Comparison of ENCODE assay signal across 8 cellular contexts in the genomic region with DNA sequence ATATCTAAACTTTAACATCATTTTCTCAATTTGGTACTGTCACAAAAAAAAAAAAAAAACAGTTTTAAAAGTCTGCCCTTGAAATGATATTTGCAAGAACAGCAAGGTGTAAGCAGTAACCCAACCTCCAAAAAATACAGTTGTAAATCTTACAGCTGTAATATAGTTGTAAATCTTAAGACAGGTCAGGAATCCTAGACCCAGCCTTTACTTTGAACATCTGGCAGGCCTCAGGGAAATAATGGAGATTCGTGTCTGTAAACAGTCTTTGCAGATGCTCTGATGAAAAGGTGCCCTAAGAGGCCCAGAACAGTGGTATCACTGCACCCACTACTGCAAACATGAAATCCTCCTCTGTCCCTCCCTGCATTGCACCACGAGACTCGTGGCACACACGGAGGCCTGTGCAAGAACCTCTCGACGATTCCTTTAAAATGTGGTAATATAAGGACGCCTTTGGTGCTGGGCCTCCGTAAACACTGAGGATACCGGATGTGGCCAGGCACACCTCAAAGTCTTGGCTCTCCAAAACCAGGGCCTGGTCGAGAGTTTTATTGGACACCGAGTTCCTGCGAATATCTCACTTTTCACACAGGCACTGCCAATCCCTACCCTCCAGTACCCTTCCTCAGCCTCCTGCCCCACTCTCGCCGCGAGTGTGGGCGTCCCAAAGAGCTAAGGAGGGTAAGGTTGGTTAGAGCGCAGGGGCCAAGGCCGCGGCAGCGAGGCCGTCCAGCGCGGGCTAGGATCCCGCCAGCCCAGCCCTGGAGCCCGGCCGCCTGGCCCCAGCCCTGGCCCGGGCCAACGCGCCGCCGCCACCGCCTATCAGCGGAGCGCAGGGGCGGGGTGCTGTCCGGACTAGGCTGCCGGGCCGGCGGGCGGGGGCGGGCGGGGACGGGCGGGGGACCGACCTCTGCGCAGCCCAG. TPM values are rescaled to one million over a fixed set of nuclear protein-coding genes. Genes with fewer than 3 reads are reported as not detected.
DNase-seq lines count a peak whose midpoint lies in the region; ATAC-seq and TF ChIP-seq lines count a peak whose summit lies in the region.

No MANE protein-coding gene starts in this region.

- TF ChIP-seq RAD21 in SK-N-SH (IDR thresholded peaks at IDR 0.05; ENCODE audit: low read length) = no peak

- no peak for TF ChIP-seq EP300 in SK-N-SH (IDR thresholded peaks at IDR 0.05; ENCODE audit: borderline replicate concordance in 1 of 2, low read depth in 1 of 2, low read length in 1 of 2)

- ATAC-seq in GM21447 (IDR thresholded peaks at IDR 0.05; ENCODE audit: unreplicated experiment) = peak; percentile 67

- POLR2A ChIA-PET in SK-N-SH (lab: Yijun Ruan, JAX) = interaction anchor here (1.0 to 2.8 kb wide), 4 partner anchors 22 to 192 kb away, joined by 3 to 52 read pairs (median 6); no protein-coding TSS in a partner anchor

- H3F3A ChIP-seq in SK-N-SH (replicated peaks; ENCODE audit: insufficient read depth) = peaks cover 24% of the 10 kb centered on the region

- H3K4me2 ChIP-seq in SK-N-SH = peak overlapping the region; percentile 66

- H3K36me3 ChIP-seq in ES-I3 (ENCODE audit: insufficient read depth, low read length) (peaks cover 2% of the 10 kb centered on the region; the same call in 1 of the 2 replicates), HUES48 (ENCODE audit: control insufficient read depth, insufficient read depth, low read length) (no peaks in the 10 kb centered on the region), SK-N-SH (replicated peaks in 1 of 2; ENCODE audit: control insufficient read depth in 1 of 2, insufficient read depth in 2 of 2, low read length in 1 of 2) (peaks cover 5 to 20% of the 10 kb centered on the region in 2 experiments), right atrium auricular region (no peaks in the 10 kb centered on the region)

- H3K27me3 ChIP-seq in HUES48 (ENCODE audit: control insufficient read depth, insufficient read depth, low read length) (no peaks in the 10 kb centered on the region), SK-N-SH (ENCODE audit: insufficient read depth) (no peaks in the 10 kb centered on the region), right atrium auricular region (no peaks in the 10 kb centered on the region)

- TF ChIP-seq CTCF in SK-N-SH (IDR thresholded peaks at IDR 0.05) (no peak), right atrium auricular region (IDR thresholded peaks at IDR 0.05) (no peak)

- peaks cover 17% of the 10 kb centered on the region for H4K20me1 ChIP-seq in SK-N-SH (ENCODE audit: insufficient read depth)

- DNase-seq in SK-N-SH (peak; percentile 91), amniotic epithelial cell (ENCODE audit: low read depth) (peak; percentile 77), right atrium auricular region (ENCODE audit: low spot score) (no peak), renal cortical epithelial cell (ENCODE audit: low read depth) (peak; percentile 50), occipital lobe (lab: John Stamatoyannopoulos, UW) (no peak)

- CTCF ChIA-PET in SK-N-SH (lab: Yijun Ruan, JAX) = interaction anchor here (1.3 to 2.5 kb wide), 5 partner anchors 10 to 201 kb away, joined by 3 to 19 read pairs (median 4); no protein-coding TSS in a partner anchor

- H3K79me2 ChIP-seq in SK-N-SH (ENCODE audit: insufficient read depth) = peaks cover 89% of the 10 kb centered on the region

- H3K27ac ChIP-seq in HUES48 (ENCODE audit: low read depth, low read length) (peak overlapping the region; percentile 96), SK-N-SH (ENCODE audit: low read depth in 2 of 2, low read length in 1 of 2) (peak overlapping the region; percentile 73 to 90), right atrium auricular region (peak overlapping the region; percentile 83 to 87)

- H3K9ac ChIP-seq in ES-I3 (ENCODE audit: low read depth, low read length) = peak overlapping the region; percentile 73
- H3K9ac ChIP-seq in HUES48 (ENCODE audit: low read depth, low read length) = peak overlapping the region; percentile 85
- peak overlapping the region; percentile 54; the same call in 1 of the 2 replicates for H3K9ac ChIP-seq in SK-N-SH

- H3K4me1 ChIP-seq in ES-I3 (ENCODE audit: insufficient read depth, low read length) (peaks cover 37% of the 10 kb centered on the region), HUES48 (ENCODE audit: control insufficient read depth, insufficient read depth, low read length) (peaks cover 54% of the 10 kb centered on the region), SK-N-SH (ENCODE audit: control insufficient read depth in 1 of 2, insufficient read depth in 2 of 2, low read depth in 1 of 2, low read length in 1 of 2) (peaks cover 18 to 23% of the 10 kb centered on the region in 2 experiments; a peak in 3 of 4 replicates), right atrium auricular region (peaks cover 0 to 53% of the 10 kb centered on the region in 2 donors)

- peak overlapping the region; percentile 54; the same call in 1 of the 2 replicates for H2AFZ ChIP-seq in SK-N-SH (ENCODE audit: low read depth)

- H3K9me3 ChIP-seq in ES-I3 (ENCODE audit: control insufficient read depth, insufficient read depth, low read length) (no peaks in the 10 kb centered on the region), HUES48 (ENCODE audit: control insufficient read depth, insufficient read depth, low read length) (no peaks in the 10 kb centered on the region), SK-N-SH (no peaks in the 10 kb centered on the region; the same call in 1 of the 2 replicates), right atrium auricular region (no peaks in the 10 kb centered on the region)

- H3K4me3 ChIP-seq in HUES48 (ENCODE audit: low read depth, low read length) = peak overlapping the region; percentile 73
- H3K4me3 ChIP-seq in SK-N-SH (ENCODE audit: low read depth in 2 of 2, low read length in 1 of 2) = peak overlapping the region; percentile 76 to 91
- H3K4me3 ChIP-seq in right atrium auricular region = peak overlapping the region; percentile 43 to 78

- no peaks in the 10 kb centered on the region for H3K9me2 ChIP-seq in SK-N-SH

- whole genome bisulfite sequencing in SK-N-SH (ENCODE audit: low lambda C conversion rate) = 40% methylated on average over 17 of the region's 46 CpGs

TF ChIP-seq in SK-N-SH, 30 proteins besides CTCF, POLR2A, EP300 and RAD21 (continues in another document):
- TF ChIP-seq NRF1 (IDR thresholded peaks at IDR 0.05; ENCODE audit: low read depth, low read length) = no peak
- TF ChIP-seq CHD2 (IDR thresholded peaks at IDR 0.05; ENCODE audit: low read length, partially characterized antibody) = no peak
- TF ChIP-seq, protein P1, sequence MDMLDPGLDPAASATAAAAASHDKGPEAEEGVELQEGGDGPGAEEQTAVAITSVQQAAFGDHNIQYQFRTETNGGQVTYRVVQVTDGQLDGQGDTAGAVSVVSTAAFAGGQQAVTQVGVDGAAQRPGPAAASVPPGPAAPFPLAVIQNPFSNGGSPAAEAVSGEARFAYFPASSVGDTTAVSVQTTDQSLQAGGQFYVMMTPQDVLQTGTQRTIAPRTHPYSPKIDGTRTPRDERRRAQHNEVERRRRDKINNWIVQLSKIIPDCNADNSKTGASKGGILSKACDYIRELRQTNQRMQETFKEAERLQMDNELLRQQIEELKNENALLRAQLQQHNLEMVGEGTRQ (IDR thresholded peaks at IDR 0.05; ENCODE audit: borderline replicate concordance, low read depth, low read length) = no peak
- no peak for TF ChIP-seq FOXM1 (IDR thresholded peaks at IDR 0.05; ENCODE audit: low read depth)
- TF ChIP-seq, protein P2, sequence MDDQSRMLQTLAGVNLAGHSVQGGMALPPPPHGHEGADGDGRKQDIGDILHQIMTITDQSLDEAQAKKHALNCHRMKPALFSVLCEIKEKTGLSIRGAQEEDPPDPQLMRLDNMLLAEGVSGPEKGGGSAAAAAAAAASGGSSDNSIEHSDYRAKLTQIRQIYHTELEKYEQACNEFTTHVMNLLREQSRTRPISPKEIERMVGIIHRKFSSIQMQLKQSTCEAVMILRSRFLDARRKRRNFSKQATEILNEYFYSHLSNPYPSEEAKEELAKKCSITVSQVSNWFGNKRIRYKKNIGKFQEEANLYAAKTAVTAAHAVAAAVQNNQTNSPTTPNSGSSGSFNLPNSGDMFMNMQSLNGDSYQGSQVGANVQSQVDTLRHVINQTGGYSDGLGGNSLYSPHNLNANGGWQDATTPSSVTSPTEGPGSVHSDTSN (IDR thresholded peaks at IDR 0.05) = no peak
- TF ChIP-seq, protein P3, sequence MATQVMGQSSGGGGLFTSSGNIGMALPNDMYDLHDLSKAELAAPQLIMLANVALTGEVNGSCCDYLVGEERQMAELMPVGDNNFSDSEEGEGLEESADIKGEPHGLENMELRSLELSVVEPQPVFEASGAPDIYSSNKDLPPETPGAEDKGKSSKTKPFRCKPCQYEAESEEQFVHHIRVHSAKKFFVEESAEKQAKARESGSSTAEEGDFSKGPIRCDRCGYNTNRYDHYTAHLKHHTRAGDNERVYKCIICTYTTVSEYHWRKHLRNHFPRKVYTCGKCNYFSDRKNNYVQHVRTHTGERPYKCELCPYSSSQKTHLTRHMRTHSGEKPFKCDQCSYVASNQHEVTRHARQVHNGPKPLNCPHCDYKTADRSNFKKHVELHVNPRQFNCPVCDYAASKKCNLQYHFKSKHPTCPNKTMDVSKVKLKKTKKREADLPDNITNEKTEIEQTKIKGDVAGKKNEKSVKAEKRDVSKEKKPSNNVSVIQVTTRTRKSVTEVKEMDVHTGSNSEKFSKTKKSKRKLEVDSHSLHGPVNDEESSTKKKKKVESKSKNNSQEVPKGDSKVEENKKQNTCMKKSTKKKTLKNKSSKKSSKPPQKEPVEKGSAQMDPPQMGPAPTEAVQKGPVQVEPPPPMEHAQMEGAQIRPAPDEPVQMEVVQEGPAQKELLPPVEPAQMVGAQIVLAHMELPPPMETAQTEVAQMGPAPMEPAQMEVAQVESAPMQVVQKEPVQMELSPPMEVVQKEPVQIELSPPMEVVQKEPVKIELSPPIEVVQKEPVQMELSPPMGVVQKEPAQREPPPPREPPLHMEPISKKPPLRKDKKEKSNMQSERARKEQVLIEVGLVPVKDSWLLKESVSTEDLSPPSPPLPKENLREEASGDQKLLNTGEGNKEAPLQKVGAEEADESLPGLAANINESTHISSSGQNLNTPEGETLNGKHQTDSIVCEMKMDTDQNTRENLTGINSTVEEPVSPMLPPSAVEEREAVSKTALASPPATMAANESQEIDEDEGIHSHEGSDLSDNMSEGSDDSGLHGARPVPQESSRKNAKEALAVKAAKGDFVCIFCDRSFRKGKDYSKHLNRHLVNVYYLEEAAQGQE (IDR thresholded peaks at IDR 0.05; ENCODE audit: low read depth, low read length) = no peak
- TF ChIP-seq TAF1 (IDR thresholded peaks at IDR 0.05; ENCODE audit: borderline replicate concordance, low read depth, low read length) = no peak

RNA-seq across cellular contexts. Expression of a gene that starts 0.5 kb away (rescaled TPM):
- 7.6 and 9.6 TPM in 2 replicates for polyA plus RNA-seq in SK-N-SH (2012; rRNA removed)
- 13.0 and 17.1 TPM in 2 replicates for polyA plus RNA-seq in SK-N-SH (2012; cell fraction: cytosol; rRNA removed)
- 2.8 and 4.7 TPM in 2 replicates for polyA plus RNA-seq in SK-N-SH (2012; cell fraction: nucleus; rRNA removed)
- total RNA-seq in right atrium auricular region (10 to 100 TPM; 41.4 to 42.7 TPM), renal cortical epithelial cell (85.7 and 90.6 TPM in 2 replicates), occipital lobe (24.5 TPM)

RNA-seq across cellular contexts. Expression of a gene that starts 54.9 kb away (rescaled TPM):
- polyA plus RNA-seq in SK-N-SH (2012; rRNA removed) = 11.7 and 15.3 TPM in 2 replicates
- 11.6 and 12.5 TPM in 2 replicates for polyA plus RNA-seq in SK-N-SH (2012; cell fraction: cytosol; rRNA removed)
- polyA plus RNA-seq in SK-N-SH (2012; cell fraction: nucleus; rRNA removed) = 21.6 and 49.9 TPM in 2 replicates
- total RNA-seq in right atrium auricular region = 10 to 100 TPM; 45.5 to 57.6 TPM
- total RNA-seq in renal cortical epithelial cell = 74.8 and 122 TPM in 2 replicates
- 355 TPM for total RNA-seq in occipital lobe

Comparison
In these comparisons a context has a peak if more than half of its experiments do, and no peak if none do; other contexts are left out.
1. DNase-seq: peak in SK-N-SH (single experiment), amniotic epithelial cell (single experiment) and renal cortical epithelial cell (single experiment); none in right atrium auricular region (single experiment) and occipital lobe (single experiment).
2. Peak in every context shown above with its lines, with median percentiles within 50 percentile points of each other: H3K9ac ChIP-seq, H3K27ac ChIP-seq and H3K4me3 ChIP-seq.